Comparison of ENCODE assay signal across 18 cellular contexts in the genomic region with DNA sequence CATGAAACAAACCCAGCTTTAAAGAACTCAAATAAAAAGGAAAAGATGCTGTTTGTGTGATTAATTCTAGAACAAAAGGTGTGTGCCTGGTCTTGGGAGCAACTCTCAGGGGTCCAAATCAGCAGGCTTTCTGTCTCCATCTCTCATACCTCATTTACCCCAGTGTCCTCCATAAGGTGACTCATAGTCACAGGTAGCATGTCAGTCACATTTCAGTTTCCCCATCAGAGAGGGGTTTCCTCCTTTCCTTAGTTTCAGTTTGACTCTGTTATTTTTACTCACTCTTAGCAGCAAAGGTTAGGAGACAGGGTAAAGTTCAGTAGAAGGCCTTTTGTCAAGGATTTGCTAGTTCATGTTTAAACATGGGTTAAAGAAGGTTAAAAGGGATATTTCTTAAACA. TPM values are rescaled to one million over a fixed set of nuclear protein-coding genes. Genes with fewer than 3 reads are reported as not detected.
DNase-seq lines count a peak whose midpoint lies in the region; ATAC-seq and TF ChIP-seq lines count a peak whose summit lies in the region.
"Had no signal": no experiment of that assay in that cellular context is flagged by ENCODE, and none has a peak within 500 bp of the region (broad histone marks: within the 10 kb centered on the region; RNA-seq: fewer than 3 reads in every experiment).

No MANE protein-coding gene starts in this region.

- no peak for DNase-seq in activated naive CD8-positive, alpha-beta T cell treated with anti-CD3 and anti-CD28 coated beads, Interleukin-2, amount 50 U/mL, for 24 hours
- no peak for DNase-seq in activated naive CD8-positive, alpha-beta T cell treated with anti-CD3 and anti-CD28 coated beads for 36 hours
- no peak for DNase-seq in activated B cell treated with CpG ODN at 0.5 μM for 24 hours
- DNase-seq in stimulated activated naive CD8-positive, alpha-beta T cell treated with anti-CD3 and anti-CD28 coated beads, Interleukin-15, amount 100 ng/mL, for 72 hours, result no peak
- no peak for DNase-seq in smooth muscle cell (lab: John Stamatoyannopoulos, UW; ENCODE audit: unreplicated experiment)
- DNase-seq: activated naive CD4-positive, alpha-beta T cell treated with anti-CD3 and anti-CD28 coated beads, Interleukin-2, amount 50 U/mL, for 16 hours; central memory CD4-positive, alpha-beta T cell; DMS 273 treated with DMSO at 0.1 percent for 48 hours; glutamatergic neuron; kidney; NCI-H1417 treated with DMSO at 0.1 percent for 48 hours; NCI-H524 treated with DMSO at 0.1 percent for 48 hours; retina; Right ventricle myocardium superior; stimulated activated CD8-positive, alpha-beta memory T cell treated with anti-CD3 and anti-CD28 coated beads, Interleukin-4, amount 100 ng/mL, for 48 hours had no signal

- no peak overlapping the region for H3K27ac Mint-ChIP-seq in activated naive CD8-positive, alpha-beta T cell treated with anti-CD3 and anti-CD28 coated beads, Interleukin-2, amount 50 U/mL, for 24 hours
- no peak overlapping the region for H3K27ac Mint-ChIP-seq in activated naive CD8-positive, alpha-beta T cell treated with anti-CD3 and anti-CD28 coated beads for 36 hours
- no peak overlapping the region for H3K27ac Mint-ChIP-seq in activated B cell treated with CpG ODN at 0.5 μM for 24 hours
- H3K27ac Mint-ChIP-seq in stimulated activated naive CD8-positive, alpha-beta T cell treated with anti-CD3 and anti-CD28 coated beads, Interleukin-15, amount 100 ng/mL, for 72 hours, result peak overlapping the region in 1 of 2 donors; percentile 28

- peaks cover 6% of the 10 kb centered on the region for H3K4me1 Mint-ChIP-seq in activated naive CD8-positive, alpha-beta T cell treated with anti-CD3 and anti-CD28 coated beads, Interleukin-2, amount 50 U/mL, for 24 hours
- peaks cover 6% of the 10 kb centered on the region for H3K4me1 Mint-ChIP-seq in activated naive CD8-positive, alpha-beta T cell treated with anti-CD3 and anti-CD28 coated beads for 36 hours
- H3K4me1 Mint-ChIP-seq in activated B cell treated with CpG ODN at 0.5 μM for 24 hours, result peaks cover 4% of the 10 kb centered on the region
- H3K4me1 Mint-ChIP-seq in stimulated activated naive CD8-positive, alpha-beta T cell treated with anti-CD3 and anti-CD28 coated beads, Interleukin-15, amount 100 ng/mL, for 72 hours, result peaks cover 6% of the 10 kb centered on the region

- no peaks in the 10 kb centered on the region for H3K27me3 ChIP-seq in smooth muscle cell (ENCODE audit: low read depth)

- intact Hi-C loops in activated B cell treated with CpG ODN at 0.5 μM for 24 hours (cut with micrococcal nuclease), result no loop called here

- CTCF ChIA-PET in activated B cell treated with CpG ODN at 0.5 μM for 24 hours (lab: Charles Lee), result no interaction called here

- H3K79me2 ChIP-seq in smooth muscle cell (ENCODE audit: low read depth), result no peaks in the 10 kb centered on the region

- ATAC-seq in activated naive CD8-positive, alpha-beta T cell treated with anti-CD3 and anti-CD28 coated beads, Interleukin-2, amount 50 U/mL, for 24 hours, result peak; percentile 93
- ATAC-seq in HG03095 (IDR thresholded peaks at IDR 0.05; ENCODE audit: unreplicated experiment), result peak; percentile 50
- ATAC-seq in activated B cell treated with CpG ODN at 0.5 μM for 24 hours (ENCODE audit: low read depth), result peak; percentile 57
- ATAC-seq in stimulated activated naive CD8-positive, alpha-beta T cell treated with anti-CD3 and anti-CD28 coated beads, Interleukin-15, amount 100 ng/mL, for 72 hours, result peak; percentile 92
- no peak for ATAC-seq in GM18873 (IDR thresholded peaks at IDR 0.05; ENCODE audit: low FRiP score, unreplicated experiment)
- ATAC-seq in HG02623 (IDR thresholded peaks at IDR 0.05; ENCODE audit: unreplicated experiment), result no peak

- H3K36me3 Mint-ChIP-seq in activated naive CD8-positive, alpha-beta T cell treated with anti-CD3 and anti-CD28 coated beads, Interleukin-2, amount 50 U/mL, for 24 hours (ENCODE audit: low read depth), result no peaks in the 10 kb centered on the region
- H3K36me3 Mint-ChIP-seq in activated naive CD8-positive, alpha-beta T cell treated with anti-CD3 and anti-CD28 coated beads for 36 hours, result no peaks in the 10 kb centered on the region
- H3K36me3 Mint-ChIP-seq in activated B cell treated with CpG ODN at 0.5 μM for 24 hours (ENCODE audit: low read depth), result no peaks in the 10 kb centered on the region

- H2AFZ ChIP-seq in smooth muscle cell (ENCODE audit: low read depth), result no peak overlapping the region

- no peak overlapping the region for H3K4me2 ChIP-seq in smooth muscle cell

- no peaks in the 10 kb centered on the region for H4K20me1 ChIP-seq in smooth muscle cell (ENCODE audit: low read depth)

- TF ChIP-seq CTCF in activated B cell treated with CpG ODN at 0.5 μM for 24 hours (IDR thresholded peaks at IDR 0.05) (no peak), smooth muscle cell (IDR thresholded peaks at IDR 0.05; ENCODE audit: borderline replicate concordance, insufficient read depth, poor library complexity, severe bottlenecking) (no peak)

- H3K36me3 ChIP-seq in smooth muscle cell (ENCODE audit: low read depth), result no peaks in the 10 kb centered on the region

- peaks cover 4% of the 10 kb centered on the region for H3K4me1 ChIP-seq in smooth muscle cell (ENCODE audit: low read depth)

- no peak overlapping the region for H3K4me3 Mint-ChIP-seq in activated naive CD8-positive, alpha-beta T cell treated with anti-CD3 and anti-CD28 coated beads, Interleukin-2, amount 50 U/mL, for 24 hours
- H3K4me3 Mint-ChIP-seq in activated naive CD8-positive, alpha-beta T cell treated with anti-CD3 and anti-CD28 coated beads for 36 hours, result no peak overlapping the region
- no peak overlapping the region for H3K4me3 Mint-ChIP-seq in activated B cell treated with CpG ODN at 0.5 μM for 24 hours
- no peak overlapping the region for H3K4me3 Mint-ChIP-seq in stimulated activated naive CD8-positive, alpha-beta T cell treated with anti-CD3 and anti-CD28 coated beads, Interleukin-15, amount 100 ng/mL, for 72 hours

- no peaks in the 10 kb centered on the region for H3K9me3 Mint-ChIP-seq in activated naive CD8-positive, alpha-beta T cell treated with anti-CD3 and anti-CD28 coated beads, Interleukin-2, amount 50 U/mL, for 24 hours
- no peaks in the 10 kb centered on the region for H3K9me3 Mint-ChIP-seq in activated naive CD8-positive, alpha-beta T cell treated with anti-CD3 and anti-CD28 coated beads for 36 hours
- peaks cover 1% of the 10 kb centered on the region for H3K9me3 Mint-ChIP-seq in activated B cell treated with CpG ODN at 0.5 μM for 24 hours
- no peaks in the 10 kb centered on the region for H3K9me3 Mint-ChIP-seq in stimulated activated naive CD8-positive, alpha-beta T cell treated with anti-CD3 and anti-CD28 coated beads, Interleukin-15, amount 100 ng/mL, for 72 hours

- POLR2A ChIA-PET in activated B cell treated with CpG ODN at 0.5 μM for 24 hours (lab: Charles Lee), result no interaction called here

- no peaks in the 10 kb centered on the region for H3F3A ChIP-seq in smooth muscle cell (ENCODE audit: low read depth)

- no peaks in the 10 kb centered on the region for H3K27me3 Mint-ChIP-seq in activated naive CD8-positive, alpha-beta T cell treated with anti-CD3 and anti-CD28 coated beads, Interleukin-2, amount 50 U/mL, for 24 hours
- H3K27me3 Mint-ChIP-seq in activated naive CD8-positive, alpha-beta T cell treated with anti-CD3 and anti-CD28 coated beads for 36 hours, result no peaks in the 10 kb centered on the region
- H3K27me3 Mint-ChIP-seq in activated B cell treated with CpG ODN at 0.5 μM for 24 hours, result peaks cover 3% of the 10 kb centered on the region
- H3K27me3 Mint-ChIP-seq in stimulated activated naive CD8-positive, alpha-beta T cell treated with anti-CD3 and anti-CD28 coated beads, Interleukin-15, amount 100 ng/mL, for 72 hours, result no peaks in the 10 kb centered on the region

- H3K27ac ChIP-seq in smooth muscle cell (ENCODE audit: low read depth), result no peak overlapping the region

- no peaks in the 10 kb centered on the region for H3K9me3 ChIP-seq in smooth muscle cell (replicated peaks; ENCODE audit: low read depth)

- H3K9ac ChIP-seq in smooth muscle cell (ENCODE audit: low read depth), result no peak overlapping the region

- no peak overlapping the region for H3K4me3 ChIP-seq in smooth muscle cell

RNA-seq across cellular contexts. Expression of a gene that starts 46.2 kb away (rescaled TPM):
- total RNA-seq in activated naive CD8-positive, alpha-beta T cell treated with anti-CD3 and anti-CD28 coated beads for 36 hours, result 1 to 10 TPM; 5.3 to 6.1 TPM
- total RNA-seq in activated B cell treated with CpG ODN at 0.5 μM for 24 hours, result 17.1 and 18.4 TPM in 2 replicates
- 56.4 and 77.5 TPM in 2 replicates for total RNA-seq in smooth muscle cell
- 16.5 and 20.7 TPM in 2 replicates for polyA plus RNA-seq in smooth muscle cell

Comparison
In these comparisons a context has a peak if more than half of its experiments do, and no peak if none do; other contexts are left out.
1. ATAC-seq: peak in activated naive CD8-positive, alpha-beta T cell treated with anti-CD3 and anti-CD28 coated beads, Interleukin-2, amount 50 U/mL, for 24 hours (single experiment), HG03095 (single experiment), activated B cell treated with CpG ODN at 0.5 μM for 24 hours (single experiment) and stimulated activated naive CD8-positive, alpha-beta T cell treated with anti-CD3 and anti-CD28 coated beads, Interleukin-15, amount 100 ng/mL, for 72 hours (single experiment); none in GM18873 (single experiment) and HG02623 (single experiment).